In genomic region chr10:80158598-80159127, GRCh38 we compare ENCODE assay signal across 10 cellular contexts. TPM values are rescaled to one million over a fixed set of nuclear protein-coding genes. Genes with fewer than 3 reads are reported as not detected.
DNase-seq lines count a peak whose midpoint lies in the region; ATAC-seq and TF ChIP-seq lines count a peak whose summit lies in the region.
"Had no signal": no experiment of that assay in that cellular context is flagged by ENCODE, and none has a peak within 500 bp of the region (broad histone marks: within the 10 kb centered on the region; RNA-seq: fewer than 3 reads in every experiment).

No MANE protein-coding gene starts in this region.

- peak overlapping the region in 1 of 2 donors; percentile 84 for H3K27ac Mint-ChIP-seq in effector memory CD8-positive, alpha-beta T cell
- H3K27ac Mint-ChIP-seq in Caco-2 (ENCODE audit: unreplicated experiment): no peak overlapping the region

- DNase-seq in ACHN (peak; percentile 94), HK-2 (ENCODE audit: unreplicated experiment) (peak; percentile 80), UCSD-AML1 (lab: John Stamatoyannopoulos, UW; ENCODE audit: unreplicated experiment) (peak; percentile 70), foreskin keratinocyte (peak; percentile 80 to 91), posterior cingulate gyrus (peak in 8 of 10 donors; percentile 56 to 94 (median 72)), HuH-7.5 (ENCODE audit: low spot score) (no peak), Caco-2 (no peak)
- DNase-seq in effector memory CD8-positive, alpha-beta T cell: no peak

- POLR2A ChIA-PET in Caco-2 (lab: Charles Lee): no interaction called here

- peaks cover 8 to 10% of the 10 kb centered on the region in 2 donors for H3K4me1 Mint-ChIP-seq in effector memory CD8-positive, alpha-beta T cell (ENCODE audit: low read depth in 2 of 2)
- peaks cover 2% of the 10 kb centered on the region for H3K4me1 Mint-ChIP-seq in Caco-2 (ENCODE audit: low read depth, unreplicated experiment)
- H3K4me1 Mint-ChIP-seq: activated naive CD4-positive, alpha-beta T cell treated with anti-CD3 and anti-CD28 coated beads, Interleukin-2, amount 50 U/mL, for 24 hours had no signal

- intact Hi-C loops in posterior cingulate gyrus (cut with DNase I): loop anchor here (5.0 kb wide), 1 partner anchor 44 kb away; no protein-coding TSS in a partner anchor
- intact Hi-C loops in Caco-2 (cut with micrococcal nuclease; ENCODE audit: unreplicated experiment): no loop called here

- BruUV-seq in Caco-2 (replicated peaks; lab: Mats Ljungman, UMichigan): no TSS peak

- no peak overlapping the region for H3K27ac ChIP-seq in foreskin keratinocyte

- H3K9me3 Mint-ChIP-seq in effector memory CD8-positive, alpha-beta T cell: no peaks in the 10 kb centered on the region
- no peaks in the 10 kb centered on the region for H3K9me3 Mint-ChIP-seq in Caco-2 (ENCODE audit: unreplicated experiment)
- H3K9me3 Mint-ChIP-seq: activated naive CD4-positive, alpha-beta T cell treated with anti-CD3 and anti-CD28 coated beads, Interleukin-2, amount 50 U/mL, for 24 hours had no signal

- no peak overlapping the region for H3K4me3 ChIP-seq in Caco-2 (ENCODE audit: low read depth, low read length)
- H3K4me3 ChIP-seq: GM12878 had no signal

- peaks cover 93% of the 10 kb centered on the region for H3K36me3 Mint-ChIP-seq in effector memory CD8-positive, alpha-beta T cell (ENCODE audit: insufficient read depth)
- peaks cover 97% of the 10 kb centered on the region for H3K36me3 Mint-ChIP-seq in Caco-2 (ENCODE audit: insufficient read depth, unreplicated experiment)

- H3K9me3 ChIP-seq in Caco-2: no peaks in the 10 kb centered on the region

- TF ChIP-seq CTCF in foreskin keratinocyte (conservative IDR thresholded peaks at IDR 0.05): no peak
- no peak for TF ChIP-seq CTCF in Caco-2 (IDR thresholded peaks at IDR 0.05; ENCODE audit: insufficient read depth in 1 of 2, low read depth in 1 of 2, low read length in 1 of 2, severe bottlenecking in 1 of 2, unreplicated experiment in 1 of 2)

- ATAC-seq in foreskin keratinocyte: peak; percentile 70
- ATAC-seq in effector memory CD8-positive, alpha-beta T cell (replicated peaks): no peak
- ATAC-seq: GM12878 had no signal

- H3K36me3 ChIP-seq in Caco-2 (ENCODE audit: control insufficient read depth, insufficient read depth, low read length): peaks cover 3% of the 10 kb centered on the region; the same call in 1 of the 2 replicates

- in situ Hi-C loops in ACHN (cut with HindIII; ENCODE audit: low pct_ligation_motif_present, low pct_unique_long_range_greater_than_20kb, low sequenced_read_pairs): no loop called here

- CTCF ChIA-PET in Caco-2 (lab: Charles Lee): no interaction called here

- no peak overlapping the region for H3K4me3 Mint-ChIP-seq in effector memory CD8-positive, alpha-beta T cell
- no peak overlapping the region for H3K4me3 Mint-ChIP-seq in Caco-2 (ENCODE audit: unreplicated experiment)
- H3K4me3 Mint-ChIP-seq: activated naive CD4-positive, alpha-beta T cell treated with anti-CD3 and anti-CD28 coated beads, Interleukin-2, amount 50 U/mL, for 24 hours had no signal

- H3K27me3 Mint-ChIP-seq in effector memory CD8-positive, alpha-beta T cell: no peaks in the 10 kb centered on the region
- no peaks in the 10 kb centered on the region for H3K27me3 Mint-ChIP-seq in Caco-2 (ENCODE audit: insufficient read depth, unreplicated experiment)
- H3K27me3 Mint-ChIP-seq: activated naive CD4-positive, alpha-beta T cell treated with anti-CD3 and anti-CD28 coated beads, Interleukin-2, amount 50 U/mL, for 24 hours had no signal

- H3K27me3 ChIP-seq in foreskin keratinocyte (no peaks in the 10 kb centered on the region), Caco-2 (replicated peaks; ENCODE audit: control insufficient read depth, insufficient read depth, low read length) (no peaks in the 10 kb centered on the region)

- H3K4me1 ChIP-seq in foreskin keratinocyte (peaks cover 34% of the 10 kb centered on the region), Caco-2 (no peaks in the 10 kb centered on the region; the same call in 1 of the 2 replicates)

RNA-seq across cellular contexts. Expression of gene PLAC9, which starts 26.1 kb away (rescaled TPM):
- not detected in 2 replicates for total RNA-seq in foreskin keratinocyte
- not detected in 2 replicates for polyA plus RNA-seq in foreskin keratinocyte
- not detected in 2 replicates for total RNA-seq in Caco-2 (2022)
- total RNA-seq: GM12878 had no signal
- polyA plus RNA-seq: GM12878 had no signal

RNA-seq across cellular contexts. Expression of gene ANXA11, which starts 46.7 kb away (rescaled TPM):
- total RNA-seq in foreskin keratinocyte (168 and 187 TPM in 2 replicates), Caco-2 (2022) (316 and 327 TPM in 2 replicates)
- polyA plus RNA-seq in foreskin keratinocyte: 177 and 190 TPM in 2 replicates

Comparison
In these comparisons a context has a peak if more than half of its experiments do, and no peak if none do; other contexts are left out.
1. DNase-seq: peak in ACHN (single experiment), HK-2 (single experiment), UCSD-AML1 (single experiment), foreskin keratinocyte (2 of 2) and posterior cingulate gyrus (8 of 10); none in HuH-7.5 (single experiment), effector memory CD8-positive, alpha-beta T cell (0 of 3) and Caco-2 (0 of 2).